8 cellular contexts compared by ENCODE assay signal in genomic region chr4:77734928-77735327, GRCh38.
DNase-seq lines count a peak whose midpoint lies in the region; ATAC-seq, FAIRE-seq and TF ChIP-seq lines count a peak whose summit lies in the region.

No MANE protein-coding gene starts in this region.

- CTCF ChIA-PET in activated CD4-positive, alpha-beta memory T cell treated with anti-CD3 and anti-CD28 coated beads for 36 hours (lab: Charles Lee): interaction anchor here (0.6 to 1.7 kb wide), 2 partner anchors 17 to 83 kb away, joined by 4 to 5 read pairs; no protein-coding TSS in a partner anchor

- peak; percentile 79 for FAIRE-seq in GM12892 (lab: Jason Lieb, UNC)

- H3K9me3 ChIP-seq in sigmoid colon: no peaks in the 10 kb centered on the region

- ATAC-seq in GM21619 (IDR thresholded peaks at IDR 0.05; ENCODE audit: unreplicated experiment): peak; percentile 84

- H3K36me3 ChIP-seq in sigmoid colon: peaks cover 0 to 22% (median 0%) of the 10 kb centered on the region in 4 donors

- TF ChIP-seq POLR2A in GM12892 (IDR thresholded peaks at IDR 0.05; ENCODE audit: low read depth, low read length) (no peak), sigmoid colon (IDR thresholded peaks at IDR 0.05) (no peak)

- peaks cover 44% of the 10 kb centered on the region for H3K4me1 Mint-ChIP-seq in activated CD4-positive, alpha-beta memory T cell treated with anti-CD3 and anti-CD28 coated beads for 36 hours (ENCODE audit: low read depth)
- peaks cover 5% of the 10 kb centered on the region for H3K4me1 Mint-ChIP-seq in osteocyte (ENCODE audit: unreplicated experiment)

- H3K27ac ChIP-seq in sigmoid colon: no peak overlapping the region

- TF ChIP-seq EP300 in sigmoid colon (IDR thresholded peaks at IDR 0.05): no peak

- peak; percentile 12 for DNase-seq in GM12892 (ENCODE audit: insufficient read length)
- peak; percentile 49 for DNase-seq in HPDE6-E6E7 (ENCODE audit: extremely low spot score)
- peak; percentile 45 for DNase-seq in activated CD4-positive, alpha-beta memory T cell treated with anti-CD3 and anti-CD28 coated beads for 36 hours
- peak; percentile 51 for DNase-seq in kidney glomerular epithelial cell (lab: John Stamatoyannopoulos, UW)
- DNase-seq in sigmoid colon: no peak
- DNase-seq in NCI-H510A (lab: John Stamatoyannopoulos, UW): no peak
- DNase-seq in osteocyte (ENCODE audit: extremely low spot score, unreplicated experiment): no peak

- POLR2A ChIA-PET in activated CD4-positive, alpha-beta memory T cell treated with anti-CD3 and anti-CD28 coated beads for 36 hours (lab: Charles Lee): interaction anchor here (1.0 kb wide), 1 partner anchor 83 kb away, joined by 5 read pairs; no protein-coding TSS in a partner anchor

- intact Hi-C loops in activated CD4-positive, alpha-beta memory T cell treated with anti-CD3 and anti-CD28 coated beads for 36 hours (cut with micrococcal nuclease): loop anchor here (2.0 to 5.0 kb wide), 3 partner anchors 52 to 127 kb away; partner anchors contain the start of genes CNOT6L and MRPL1
- intact Hi-C loops in sigmoid colon (cut with DNase I): no loop called here

- no peak overlapping the region for H3K4me3 ChIP-seq in sigmoid colon

- no peaks in the 10 kb centered on the region for H3K27me3 ChIP-seq in sigmoid colon

- no peak for TF ChIP-seq CTCF in sigmoid colon (IDR thresholded peaks at IDR 0.05)
- no peak for TF ChIP-seq CTCF in osteocyte (IDR thresholded peaks at IDR 0.05)

- H3K9me3 Mint-ChIP-seq in activated CD4-positive, alpha-beta memory T cell treated with anti-CD3 and anti-CD28 coated beads for 36 hours: no peaks in the 10 kb centered on the region
- H3K9me3 Mint-ChIP-seq in osteocyte (ENCODE audit: unreplicated experiment): no peaks in the 10 kb centered on the region

- H3K4me1 ChIP-seq in sigmoid colon: no peaks in the 10 kb centered on the region

- no peaks in the 10 kb centered on the region for H3K27me3 Mint-ChIP-seq in activated CD4-positive, alpha-beta memory T cell treated with anti-CD3 and anti-CD28 coated beads for 36 hours
- no peaks in the 10 kb centered on the region for H3K27me3 Mint-ChIP-seq in osteocyte (ENCODE audit: unreplicated experiment)

- peak overlapping the region; percentile 45 for H3K4me3 Mint-ChIP-seq in activated CD4-positive, alpha-beta memory T cell treated with anti-CD3 and anti-CD28 coated beads for 36 hours
- no peak overlapping the region for H3K4me3 Mint-ChIP-seq in osteocyte (ENCODE audit: unreplicated experiment)

- peaks cover 21% of the 10 kb centered on the region for H3K36me3 Mint-ChIP-seq in activated CD4-positive, alpha-beta memory T cell treated with anti-CD3 and anti-CD28 coated beads for 36 hours
- peaks cover 18% of the 10 kb centered on the region for H3K36me3 Mint-ChIP-seq in osteocyte (ENCODE audit: unreplicated experiment)

- H3K27ac Mint-ChIP-seq in activated CD4-positive, alpha-beta memory T cell treated with anti-CD3 and anti-CD28 coated beads for 36 hours: peak overlapping the region; percentile 66
- H3K27ac Mint-ChIP-seq in osteocyte (ENCODE audit: unreplicated experiment): no peak overlapping the region

- WGBS in sigmoid colon, 2 donors: 40 to 67% methylated on average over 4 of the region's 4 CpGs

Comparison
In these comparisons a context has a peak if more than half of its experiments do, and no peak if none do; other contexts are left out.
1. DNase-seq: peak in GM12892 (single experiment), HPDE6-E6E7 (single experiment), activated CD4-positive, alpha-beta memory T cell treated with anti-CD3 and anti-CD28 coated beads for 36 hours (single experiment) and kidney glomerular epithelial cell (single experiment); none in sigmoid colon (single experiment), NCI-H510A (single experiment) and osteocyte (single experiment).